In genomic region chr2:163602196-163602595, GRCh38 we compare ENCODE assay signal across 17 cellular contexts.
DNase-seq lines count a peak whose midpoint lies in the region; ATAC-seq and TF ChIP-seq lines count a peak whose summit lies in the region.
"Had no signal": no experiment of that assay in that cellular context is flagged by ENCODE, and none has a peak within 500 bp of the region (broad histone marks: within the 10 kb centered on the region; RNA-seq: fewer than 3 reads in every experiment).

No MANE protein-coding gene starts in this region.

- 25 to 34% methylated on average over 3 of the region's 3 CpGs for WGBS in heart right ventricle, 2 donors

- H3K27me3 ChIP-seq in HUES48 (ENCODE audit: control insufficient read depth, insufficient read depth, low read length) (no peaks in the 10 kb centered on the region), heart right ventricle (no peaks in the 10 kb centered on the region)
- H3K27me3 ChIP-seq: SJSA1 had no signal

- peaks cover 71% of the 10 kb centered on the region for H3K4me1 Mint-ChIP-seq in neural crest cell

- peak overlapping the region; percentile 6 for H3K4me3 Mint-ChIP-seq in neural crest cell

- peak; percentile 24 for DNase-seq in astrocyte of the hippocampus (ENCODE audit: low read depth, low spot score)
- no peak for DNase-seq in heart right ventricle
- DNase-seq in neural crest cell (ENCODE audit: low read depth, low spot score), result no peak
- no peak for DNase-seq in activated T-cell treated with anti-CD3 and anti-CD28 coated beads, Interleukin-2, amount 50 U/mL, for 48 hours
- no peak for DNase-seq in activated CD4-positive, alpha-beta T cell treated with anti-CD3 and anti-CD28 coated beads, Interleukin-2, amount 50 U/mL, for 1 hour
- no peak for DNase-seq in HEK293T (ENCODE audit: extremely low spot score)
- DNase-seq: C1 segment of cervical spinal cord, DND-41, GM23248, IMR-90, Kasumi-1, NCI-H1105 treated with DMSO at 0.1 percent for 48 hours, NCI-H1930, NCI-H774 had no signal

- peaks cover 74% of the 10 kb centered on the region for H3K4me1 ChIP-seq in HUES48 (ENCODE audit: control insufficient read depth, insufficient read depth, low read length)
- peaks cover 0 to 28% (median 15%) of the 10 kb centered on the region in 9 donors for H3K4me1 ChIP-seq in heart right ventricle

- H3K9ac ChIP-seq in HUES48 (ENCODE audit: low read depth, low read length), result no peak overlapping the region
- H3K9ac ChIP-seq: GM23248 had no signal

- no peaks in the 10 kb centered on the region for H3K9me3 ChIP-seq in HUES48 (ENCODE audit: control insufficient read depth, insufficient read depth, low read length)
- no peaks in the 10 kb centered on the region for H3K9me3 ChIP-seq in heart right ventricle
- H3K9me3 ChIP-seq: SJSA1 had no signal

- H3K27ac ChIP-seq in HUES48 (ENCODE audit: low read depth, low read length), result peak overlapping the region; percentile 57
- H3K27ac ChIP-seq in heart right ventricle, result no peak overlapping the region
- H3K27ac ChIP-seq: GM23248, RWPE1, SJSA1 had no signal

- TF ChIP-seq CTCF in heart right ventricle (IDR thresholded peaks at IDR 0.05) (no peak), neural crest cell (conservative IDR thresholded peaks at IDR 0.05) (no peak)

- H3K36me3 ChIP-seq in HUES48 (ENCODE audit: control insufficient read depth, insufficient read depth, low read length) (no peaks in the 10 kb centered on the region), heart right ventricle (no peaks in the 10 kb centered on the region)
- H3K36me3 ChIP-seq: SJSA1 had no signal

- no peak overlapping the region for H3K27ac Mint-ChIP-seq in neural crest cell (ENCODE audit: unreplicated experiment)

- CTCF ChIA-PET in HEK293T (lab: Yijun Ruan, JAX), result no interaction called here

- H3K4me3 ChIP-seq in HUES48 (ENCODE audit: low read depth, low read length), result no peak overlapping the region
- H3K4me3 ChIP-seq in heart right ventricle, result no peak overlapping the region
- H3K4me3 ChIP-seq: GM23248, SJSA1 had no signal

- intact Hi-C loops in heart right ventricle (cut with DNase I), result loop anchor here in 1 of 10 donors (5.0 kb wide), 1 partner anchor 130 kb away; no protein-coding TSS in a partner anchor

- peak in 5 of 8 donors; percentile 51 to 96 (median 82) for ATAC-seq in heart right ventricle

- H3K9me3 Mint-ChIP-seq in neural crest cell, result no peaks in the 10 kb centered on the region

- POLR2A ChIA-PET in HEK293T (lab: Yijun Ruan, JAX), result no interaction called here

- no peaks in the 10 kb centered on the region for H3K27me3 Mint-ChIP-seq in neural crest cell (ENCODE audit: low read depth)

- H3K36me3 Mint-ChIP-seq in neural crest cell (ENCODE audit: low read depth), result no peaks in the 10 kb centered on the region

TF ChIP-seq in HEK293T, 16 proteins besides CTCF, POLR2A, EP300 and RAD21:
- TF ChIP-seq HDGF (IDR thresholded peaks at IDR 0.05; ENCODE audit: borderline replicate concordance), result no peak
TF ChIP-seq in HEK293T: peak in this region for 0.
